ENCODE assay signal across 13 cellular contexts in the genomic region with DNA sequence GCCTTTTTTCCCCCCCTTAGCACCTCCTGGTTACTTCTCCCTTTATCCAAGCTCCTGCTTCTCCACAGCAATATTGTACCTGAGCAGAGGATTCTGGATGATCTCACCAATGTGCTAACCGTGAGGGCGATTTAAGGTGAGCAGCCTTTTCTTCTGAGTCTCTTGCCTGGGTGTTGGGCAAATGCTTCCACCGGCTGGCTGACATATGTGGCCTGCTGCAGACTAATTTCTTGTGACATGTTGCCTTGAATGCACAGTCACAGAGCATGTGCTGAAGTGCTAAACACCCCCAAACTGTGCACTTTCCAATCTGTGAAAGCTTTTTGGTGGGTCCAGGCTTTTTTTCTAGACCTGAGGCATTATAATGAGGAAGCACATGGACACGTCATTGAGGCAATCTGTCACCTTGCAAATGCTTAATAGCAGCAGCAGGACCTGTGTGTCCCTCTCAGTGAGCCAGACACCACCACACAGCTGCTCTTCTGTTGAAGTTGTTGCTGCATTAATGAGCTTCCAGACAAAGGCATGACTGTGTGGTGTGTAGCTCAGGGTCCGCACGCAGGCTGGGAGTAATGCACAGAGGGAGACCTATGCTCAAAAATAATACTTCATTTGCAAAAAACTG.
DNase-seq lines count a peak whose midpoint lies in the region; ATAC-seq and TF ChIP-seq lines count a peak whose summit lies in the region.
"Had no signal": no experiment of that assay in that cellular context is flagged by ENCODE, and none has a peak within 500 bp of the region (broad histone marks: within the 10 kb centered on the region; RNA-seq: fewer than 3 reads in every experiment).

No MANE protein-coding gene starts in this region.

- 0 out of 2 replicates have a peak overlapping the region, but pooled peaks have one; percentile 15 for H3K27ac ChIP-seq in OCI-LY3 (ENCODE audit: low read length)
- no peak overlapping the region for H3K27ac ChIP-seq in MM.1S (ENCODE audit: low read length)

- no peak overlapping the region for H2AFZ ChIP-seq in OCI-LY3 (ENCODE audit: low read depth, low read length)
- no peak overlapping the region for H2AFZ ChIP-seq in MM.1S (ENCODE audit: low read length)

- H3K4me3 Mint-ChIP-seq in activated T-cell treated with anti-CD3 and anti-CD28 coated beads, Interleukin-2, amount 50 U/mL, for 4 hours, result no peak overlapping the region
- H3K4me3 Mint-ChIP-seq: B cell; CD4-positive, alpha-beta T cell; T-helper 1 cell treated with Interleukin-12 subunit alpha and Interleukin-12 subunit beta and Interleukin-4 antibody, amounts not matched to agents 30 μg/mL and 1 μg/mL, for 36 hours had no signal

- H4K20me1 ChIP-seq in OCI-LY3 (ENCODE audit: insufficient read depth, low read length) (no peaks in the 10 kb centered on the region), MM.1S (ENCODE audit: insufficient read depth, low read length) (no peaks in the 10 kb centered on the region)

- H3K9me3 ChIP-seq in OCI-LY3 (ENCODE audit: insufficient read depth, low read length) (no peaks in the 10 kb centered on the region), MM.1S (replicated peaks; ENCODE audit: insufficient read depth, low read length) (no peaks in the 10 kb centered on the region)

- H3K4me3 ChIP-seq in OCI-LY3 (ENCODE audit: low read length) (no peak overlapping the region), MM.1S (ENCODE audit: low read length) (no peak overlapping the region)

- H3K4me1 Mint-ChIP-seq in activated T-cell treated with anti-CD3 and anti-CD28 coated beads, Interleukin-2, amount 50 U/mL, for 4 hours (ENCODE audit: low read depth), result no peaks in the 10 kb centered on the region
- H3K4me1 Mint-ChIP-seq: B cell had no signal

- H3K27me3 ChIP-seq in OCI-LY3 (ENCODE audit: low read depth, low read length), result no peaks in the 10 kb centered on the region
- no peaks in the 10 kb centered on the region for H3K27me3 ChIP-seq in MM.1S (replicated peaks; ENCODE audit: insufficient read depth, low read length)

- TF ChIP-seq CTCF in OCI-LY3 (IDR thresholded peaks at IDR 0.05; ENCODE audit: low read depth, low read length) (no peak), MM.1S (IDR thresholded peaks at IDR 0.05; ENCODE audit: low read length) (no peak)

- H3K9ac ChIP-seq in OCI-LY3 (ENCODE audit: low read length) (no peak overlapping the region), MM.1S (ENCODE audit: low read length) (no peak overlapping the region)

- H3K9me2 ChIP-seq in MM.1S (replicated peaks; ENCODE audit: insufficient read depth, low read length), result no peaks in the 10 kb centered on the region

- H3K4me2 ChIP-seq in OCI-LY3 (ENCODE audit: low read length) (0 out of 2 replicates have a peak overlapping the region, but pooled peaks have one; percentile 19), MM.1S (ENCODE audit: low read depth, low read length) (no peak overlapping the region)

- DNase-seq in DMS 273 (lab: John Stamatoyannopoulos, UW; ENCODE audit: unreplicated experiment) (peak; percentile 78), NCI-H146 (lab: John Stamatoyannopoulos, UW) (peak; percentile 59), medulla oblongata (ENCODE audit: extremely low spot score) (peak; percentile 62), MM.1S (no peak)
- no peak for DNase-seq in activated T-cell treated with anti-CD3 and anti-CD28 coated beads, Interleukin-2, amount 50 U/mL, for 4 hours
- DNase-seq: ACHN; CD4-positive, alpha-beta T cell; NCI-H2081 treated with DMSO at 0.1 percent for 48 hours had no signal

- H3K4me1 ChIP-seq in OCI-LY3 (ENCODE audit: low read length) (peaks cover 15% of the 10 kb centered on the region), MM.1S (ENCODE audit: low read length) (no peaks in the 10 kb centered on the region)

- no peaks in the 10 kb centered on the region for H3F3A ChIP-seq in MM.1S (ENCODE audit: insufficient read depth, low read length)

- peaks cover 7% of the 10 kb centered on the region for H3K9me3 Mint-ChIP-seq in activated T-cell treated with anti-CD3 and anti-CD28 coated beads, Interleukin-2, amount 50 U/mL, for 4 hours

- H3K36me3 ChIP-seq in OCI-LY3 (replicated peaks; ENCODE audit: low read depth, low read length) (no peaks in the 10 kb centered on the region), MM.1S (replicated peaks; ENCODE audit: insufficient read depth, low read length) (no peaks in the 10 kb centered on the region)

- H3K36me3 Mint-ChIP-seq in activated T-cell treated with anti-CD3 and anti-CD28 coated beads, Interleukin-2, amount 50 U/mL, for 4 hours (ENCODE audit: insufficient read depth), result no peaks in the 10 kb centered on the region

- H3K79me2 ChIP-seq in OCI-LY3 (ENCODE audit: low read length) (no peaks in the 10 kb centered on the region), MM.1S (ENCODE audit: low read length) (no peaks in the 10 kb centered on the region)

- H3K27me3 Mint-ChIP-seq in activated T-cell treated with anti-CD3 and anti-CD28 coated beads, Interleukin-2, amount 50 U/mL, for 4 hours (ENCODE audit: low read depth), result no peaks in the 10 kb centered on the region
- H3K27me3 Mint-ChIP-seq: B cell; CD4-positive, alpha-beta T cell had no signal

- ATAC-seq in HG02885 (IDR thresholded peaks at IDR 0.05; ENCODE audit: poor library complexity, unreplicated experiment), result no peak
- no peak for ATAC-seq in activated T-cell treated with anti-CD3 and anti-CD28 coated beads, Interleukin-2, amount 50 U/mL, for 4 hours
- ATAC-seq: Right ventricle myocardium inferior had no signal

Comparison
In these comparisons a context has a peak if more than half of its experiments do, and no peak if none do; other contexts are left out.
1. DNase-seq: peak in DMS 273 (single experiment), NCI-H146 (single experiment) and medulla oblongata (single experiment); none in MM.1S (single experiment) and activated T-cell treated with anti-CD3 and anti-CD28 coated beads, Interleukin-2, amount 50 U/mL, for 4 hours (single experiment).